In genomic region chr5:133247881-133248642, GRCh38 we compare ENCODE assay signal across 8 cellular contexts.
DNase-seq lines count a peak whose midpoint lies in the region; ATAC-seq and TF ChIP-seq lines count a peak whose summit lies in the region.

No MANE protein-coding gene starts in this region.

- H3K36me3 Mint-ChIP-seq in nephron (ENCODE audit: low read depth): no peaks in the 10 kb centered on the region

- H3K4me3 ChIP-seq in choroid plexus epithelial cell (ENCODE audit: low read depth, low read length): no peak overlapping the region

- no peaks in the 10 kb centered on the region for H3K9me3 Mint-ChIP-seq in nephron

- peaks cover 48% of the 10 kb centered on the region for H3K27me3 Mint-ChIP-seq in nephron (ENCODE audit: low read depth)

- H3K4me1 Mint-ChIP-seq in nephron: peaks cover 53% of the 10 kb centered on the region

- H3K4me3 Mint-ChIP-seq in nephron: peak overlapping the region in 1 of 3 experiments; percentile 32

- DNase-seq in DMS53 (lab: John Stamatoyannopoulos, UW) (peak; percentile 72), NCI-H2029 (lab: John Stamatoyannopoulos, UW) (peak; percentile 75), choroid plexus epithelial cell (ENCODE audit: low read depth) (peak; percentile 69), NCI-H1436 treated with DMSO at 0.1 percent for 48 hours (lab: John Stamatoyannopoulos, UW) (no peak), ureter (ENCODE audit: low spot score) (no peak), middle frontal gyrus (ENCODE audit: extremely low spot score, low spot score) (no peak)

- ATAC-seq in HG03095 (IDR thresholded peaks at IDR 0.05; ENCODE audit: unreplicated experiment): no peak

- peak overlapping the region in 2 of 3 experiments; percentile 50 to 51 for H3K27ac Mint-ChIP-seq in nephron

- TF ChIP-seq CTCF in choroid plexus epithelial cell (conservative IDR thresholded peaks at IDR 0.05; ENCODE audit: low read depth, low read length): peak; percentile 68
- TF ChIP-seq CTCF in nephron (IDR thresholded peaks at IDR 0.05; ENCODE audit: unreplicated experiment in 3 of 3): peak in 1 of 3 experiments; percentile 46

Comparison
In these comparisons a context has a peak if more than half of its experiments do, and no peak if none do; other contexts are left out.
1. DNase-seq: peak in DMS53 (single experiment), NCI-H2029 (single experiment) and choroid plexus epithelial cell (single experiment); none in NCI-H1436 treated with DMSO at 0.1 percent for 48 hours (single experiment), ureter (single experiment) and middle frontal gyrus (single experiment).